Comparison of ENCODE assay signal across 10 cellular contexts in genomic region chr10:68902382-68902781, GRCh38. TPM values are rescaled to one million over a fixed set of nuclear protein-coding genes. Genes with fewer than 3 reads are reported as not detected.
DNase-seq lines count a peak whose midpoint lies in the region; ATAC-seq and TF ChIP-seq lines count a peak whose summit lies in the region.
"Had no signal": no experiment of that assay in that cellular context is flagged by ENCODE, and none has a peak within 500 bp of the region (broad histone marks: within the 10 kb centered on the region; RNA-seq: fewer than 3 reads in every experiment).

No MANE protein-coding gene starts in this region.

- H3K9me3 ChIP-seq in left ventricle myocardium inferior (replicated peaks) (no peaks in the 10 kb centered on the region), liver (ENCODE audit: control insufficient read depth in 4 of 4, low read length in 3 of 4) (no peaks in the 10 kb centered on the region)

- WGBS in liver = 76% methylated on average over 5 of the region's 5 CpGs
- 62% methylated on average over 5 of the region's 5 CpGs for WGBS in urinary bladder

- intact Hi-C loops in left ventricle myocardium inferior (cut with micrococcal nuclease) = no loop called here
- intact Hi-C loops in left ventricle myocardium superior (cut with micrococcal nuclease) = no loop called here

- peaks cover 31 to 44% of the 10 kb centered on the region in 2 donors for H3K36me3 Mint-ChIP-seq in activated naive CD4-positive, alpha-beta T cell treated with anti-CD3 and anti-CD28 coated beads, Interleukin-2, amount 50 U/mL, for 72 hours

- H3K27me3 ChIP-seq in left ventricle myocardium inferior (ENCODE audit: low read depth) (no peaks in the 10 kb centered on the region), liver (ENCODE audit: control insufficient read depth in 4 of 4, insufficient read depth in 4 of 4, low read length in 3 of 4) (no peaks in the 10 kb centered on the region)
- H3K27me3 ChIP-seq: foreskin keratinocyte had no signal

- DNase-seq in left ventricle myocardium inferior (no peak), left ventricle myocardium superior (no peak), UCSD-AML1 (lab: John Stamatoyannopoulos, UW; ENCODE audit: unreplicated experiment) (no peak)
- DNase-seq in activated naive CD4-positive, alpha-beta T cell treated with anti-CD3 and anti-CD28 coated beads, Interleukin-2, amount 50 U/mL, for 72 hours (ENCODE audit: low spot score in 2 of 2) = no peak
- DNase-seq in stimulated activated CD4-positive, alpha-beta T cell treated with anti-CD3 and anti-CD28 coated beads, Interleukin-4, amount 100 ng/mL, for 1 hour = no peak
- no peak for DNase-seq in stimulated activated CD4-positive, alpha-beta T cell treated with anti-CD3 and anti-CD28 coated beads, Interleukin-15, amount 100 ng/mL, for 24 hours
- DNase-seq: foreskin keratinocyte, NCI-H187 had no signal

- no peak overlapping the region for H3K27ac ChIP-seq in left ventricle myocardium inferior (replicated peaks)
- H3K27ac ChIP-seq in liver (ENCODE audit: low read depth in 1 of 2, low read length in 2 of 2) = no peak overlapping the region
- no peak overlapping the region for H3K27ac ChIP-seq in urinary bladder (ENCODE audit: low read depth)

- peak overlapping the region; percentile 76 to 95 for H3K27ac Mint-ChIP-seq in activated naive CD4-positive, alpha-beta T cell treated with anti-CD3 and anti-CD28 coated beads, Interleukin-2, amount 50 U/mL, for 72 hours

- H3K4me1 ChIP-seq in left ventricle myocardium inferior (peaks cover 41% of the 10 kb centered on the region), liver (ENCODE audit: control insufficient read depth in 4 of 4, insufficient read depth in 4 of 4, low read length in 3 of 4) (peaks cover 0 to 20% (median 12%) of the 10 kb centered on the region in 4 donors), urinary bladder (ENCODE audit: insufficient read depth) (no peaks in the 10 kb centered on the region)

- ATAC-seq in left ventricle myocardium superior = no peak
- no peak for ATAC-seq in activated naive CD4-positive, alpha-beta T cell treated with anti-CD3 and anti-CD28 coated beads, Interleukin-2, amount 50 U/mL, for 72 hours

- H3K36me3 ChIP-seq in left ventricle myocardium inferior (peaks cover 11% of the 10 kb centered on the region), liver (ENCODE audit: control insufficient read depth in 4 of 4, insufficient read depth in 3 of 4, low read depth in 1 of 4, low read length in 3 of 4) (peaks cover 0 to 8% (median 3%) of the 10 kb centered on the region in 4 donors), urinary bladder (ENCODE audit: insufficient read depth) (no peaks in the 10 kb centered on the region)

- TF ChIP-seq RAD21 in liver (IDR thresholded peaks at IDR 0.05) = no peak

- H3K9me3 Mint-ChIP-seq in activated naive CD4-positive, alpha-beta T cell treated with anti-CD3 and anti-CD28 coated beads, Interleukin-2, amount 50 U/mL, for 72 hours = no peaks in the 10 kb centered on the region

- TF ChIP-seq CTCF in left ventricle myocardium inferior (IDR thresholded peaks at IDR 0.05; ENCODE audit: borderline replicate concordance) = no peak
- no peak for TF ChIP-seq CTCF in liver (IDR thresholded peaks at IDR 0.05; ENCODE audit: low read depth, low read length, missing input control)

- peak overlapping the region; percentile 9 to 93 for H3K9ac ChIP-seq in liver (ENCODE audit: low read depth in 1 of 2, low read length in 2 of 2)

- H3K4me3 ChIP-seq in left ventricle myocardium inferior (peak overlapping the region; percentile 80), liver (ENCODE audit: low read depth in 1 of 3, low read length in 3 of 3) (no peak overlapping the region), urinary bladder (ENCODE audit: low read depth, low read length) (peak overlapping the region; percentile 62)

TF ChIP-seq in liver, 16 proteins besides CTCF, POLR2A, EP300 and RAD21:
- TF ChIP-seq FOXA2 (IDR thresholded peaks at IDR 0.05) = no peak

RNA-seq across cellular contexts. Expression of gene DDX50, which starts 1.3 kb away (rescaled TPM):
- total RNA-seq in left ventricle myocardium inferior (20.2 TPM), left ventricle myocardium superior (20.4 TPM), liver (10 to 100 TPM; 13.0 to 18.8 TPM), urinary bladder (63.4 TPM)
- total RNA-seq in activated naive CD4-positive, alpha-beta T cell treated with anti-CD3 and anti-CD28 coated beads, Interleukin-2, amount 50 U/mL, for 72 hours = 10 to 100 TPM; 57.9 to 80.2 TPM
- polyA plus RNA-seq in liver (1 to 10 TPM; 7.0 to 8.0 TPM), urinary bladder (38.2 TPM)

RNA-seq across cellular contexts. Expression of gene DDX21, which starts 53.6 kb away (rescaled TPM):
- total RNA-seq in left ventricle myocardium inferior (21.9 TPM), left ventricle myocardium superior (20.0 TPM), liver (10 to 100 TPM; 32.3 to 38.4 TPM), urinary bladder (37.5 TPM)
- total RNA-seq in activated naive CD4-positive, alpha-beta T cell treated with anti-CD3 and anti-CD28 coated beads, Interleukin-2, amount 50 U/mL, for 72 hours = 100 to 1,000 TPM; 127 to 136 TPM
- polyA plus RNA-seq in liver (10 to 100 TPM; 13.9 to 20.1 TPM), urinary bladder (30.6 TPM)

Comparison
In these comparisons a context has a peak if more than half of its experiments do, and no peak if none do; other contexts are left out.
1. H3K4me3 ChIP-seq: peak in left ventricle myocardium inferior (single experiment) and urinary bladder (single experiment); none in liver (0 of 3).